17 cellular contexts compared by ENCODE assay signal in genomic region chr5:95850391-95850894, GRCh38. TPM values are rescaled to one million over a fixed set of nuclear protein-coding genes. Genes with fewer than 3 reads are reported as not detected.
DNase-seq lines count a peak whose midpoint lies in the region; ATAC-seq and TF ChIP-seq lines count a peak whose summit lies in the region.
"Had no signal": no experiment of that assay in that cellular context is flagged by ENCODE, and none has a peak within 500 bp of the region (broad histone marks: within the 10 kb centered on the region; RNA-seq: fewer than 3 reads in every experiment).

No MANE protein-coding gene starts in this region.

- ATAC-seq in right cardiac atrium = no peak
- no peak for ATAC-seq in Right ventricle myocardium inferior
- ATAC-seq in left lobe of liver = peak; percentile 38
- ATAC-seq in GM19351 (IDR thresholded peaks at IDR 0.05; ENCODE audit: unreplicated experiment) = no peak
- no peak for ATAC-seq in HG02623 (IDR thresholded peaks at IDR 0.05; ENCODE audit: unreplicated experiment)
- no peak for ATAC-seq in HG03097 (IDR thresholded peaks at IDR 0.05; ENCODE audit: low FRiP score, unreplicated experiment)
- ATAC-seq: PC-3, T-cell had no signal

- 80% methylated on average over 5 of the region's 5 CpGs for WGBS in right cardiac atrium
- WGBS in adrenal gland, 4 donors = 39 to 48% (median 41%) methylated on average over 5 of the region's 5 CpGs

- H3K27me3 ChIP-seq in right cardiac atrium (ENCODE audit: control insufficient read depth, insufficient read depth) (no peaks in the 10 kb centered on the region), adrenal gland (no peaks in the 10 kb centered on the region)
- H3K27me3 ChIP-seq: BLaER1, testis had no signal

- no peak for TF ChIP-seq POLR2A in adrenal gland (IDR thresholded peaks at IDR 0.05)

- TF ChIP-seq CTCF in adrenal gland (IDR thresholded peaks at IDR 0.05) = no peak

- H3K9me3 ChIP-seq in right cardiac atrium (ENCODE audit: control insufficient read depth, low read length) (no peaks in the 10 kb centered on the region), adrenal gland (replicated peaks in 1 of 3) (no peaks in the 10 kb centered on the region)
- H3K9me3 ChIP-seq: testis had no signal

- H3K27ac ChIP-seq in right cardiac atrium (ENCODE audit: low read length) = peak overlapping the region; percentile 43
- peak overlapping the region; percentile 5 to 79 (median 40) for H3K27ac ChIP-seq in adrenal gland
- H3K27ac ChIP-seq: BLaER1 had no signal

- DNase-seq in right cardiac atrium = no peak
- no peak for DNase-seq in Right ventricle myocardium inferior (ENCODE audit: missing footprints)
- peak in 5 of 7 donors; percentile 57 to 78 (median 63) for DNase-seq in adrenal gland
- peak; percentile 75 for DNase-seq in left lobe of liver (ENCODE audit: low spot score)
- no peak for DNase-seq in HT-29 (ENCODE audit: low spot score)
- DNase-seq: activated CD4-positive, alpha-beta T cell treated with anti-CD3 and anti-CD28 coated beads for 1 hour; activated T-cell treated with anti-CD3 and anti-CD28 coated beads, Interleukin-2, amount 50 U/mL, for 48 hours; NCI-H1092 treated with DMSO at 0.1 percent for 48 hours; NCI-H226; PC-3; stimulated activated CD4-positive, alpha-beta T cell treated with anti-CD3 and anti-CD28 coated beads, Interleukin-15, amount 100 ng/mL, for 24 hours; T-cell; testis had no signal

- H3K4me1 ChIP-seq in right cardiac atrium (ENCODE audit: control insufficient read depth, insufficient read depth, low read length) (peaks cover 5% of the 10 kb centered on the region), adrenal gland (replicated peaks in 1 of 2) (peaks cover 0 to 16% of the 10 kb centered on the region in 2 donors)
- H3K4me1 ChIP-seq: BLaER1 had no signal

- H3K36me3 ChIP-seq in adrenal gland (replicated peaks in 1 of 2) = no peaks in the 10 kb centered on the region
- H3K36me3 ChIP-seq: BLaER1 had no signal

- intact Hi-C loops in right cardiac atrium (cut with DNase I) = loop anchor here in 1 of 4 donors (10.0 kb wide), 1 partner anchor 744 kb away; no protein-coding TSS in a partner anchor
- intact Hi-C loops in Right ventricle myocardium inferior (cut with DNase I) = no loop called here
- intact Hi-C loops in adrenal gland (cut with DNase I) = loop anchor here in 1 of 2 donors (10.0 kb wide), 1 partner anchor 754 kb away; no protein-coding TSS in a partner anchor

- H3K4me3 ChIP-seq in right cardiac atrium (ENCODE audit: low read length) = no peak overlapping the region
- no peak overlapping the region for H3K4me3 ChIP-seq in adrenal gland
- H3K4me3 ChIP-seq: BLaER1 had no signal

RNA-seq across cellular contexts. Expression of gene GLRX, which starts 27.9 kb away (rescaled TPM):
- total RNA-seq in right cardiac atrium (10 to 100 TPM; 70.2 to 85.2 (median 79.4) TPM), Right ventricle myocardium inferior (111 TPM), adrenal gland (100 to 1,000 TPM in 6 of 8 donors, 10 to 100 TPM in 2; 68.1 to 236 (median 136) TPM), left lobe of liver (41.3 TPM)
- polyA plus RNA-seq in right cardiac atrium (192 TPM), adrenal gland (100 to 1,000 TPM in 1 of 3 donors, 10 to 100 TPM in 2; 84.8 to 279 (median 85.2) TPM)
- 6.5 and 7.0 TPM in 2 replicates for total RNA-seq in HT-29 (2014; rRNA removed; shearing (Covaris generic))

Comparison
In these comparisons a context has a peak if more than half of its experiments do, and no peak if none do; other contexts are left out.
1. DNase-seq: peak in adrenal gland (5 of 7) and left lobe of liver (single experiment); none in right cardiac atrium (0 of 3), Right ventricle myocardium inferior (single experiment) and HT-29 (single experiment).